ENCODE assay signal across 8 cellular contexts in genomic region chr9:37465249-37466036, GRCh38. TPM values are rescaled to one million over a fixed set of nuclear protein-coding genes. Genes with fewer than 3 reads are reported as not detected.
DNase-seq lines count a peak whose midpoint lies in the region; ATAC-seq and TF ChIP-seq lines count a peak whose summit lies in the region.

ZBTB5 (minus strand) TSS chr9:37465450; CDS start chr9:37442551, 22,899 bp downstream.

- H3K4me3 Mint-ChIP-seq in activated naive CD8-positive, alpha-beta T cell treated with anti-CD3 and anti-CD28 coated beads for 36 hours = peak within 1 kb of the TSS; percentile 97
- peak within 1 kb of the TSS; percentile 90 for H3K4me3 Mint-ChIP-seq in osteocyte (ENCODE audit: unreplicated experiment)

- peak within 1 kb of the TSS; percentile 84 for H3K4me3 ChIP-seq in GM08714 (ENCODE audit: low read length)
- H3K4me3 ChIP-seq in thyroid gland (replicated peaks in 1 of 3) = peak within 1 kb of the TSS; percentile 67 to 97 (median 75)

- peaks cover 12% of the 10 kb centered on the region for H3K36me3 Mint-ChIP-seq in activated naive CD8-positive, alpha-beta T cell treated with anti-CD3 and anti-CD28 coated beads for 36 hours
- peaks cover 7% of the 10 kb centered on the region for H3K36me3 Mint-ChIP-seq in osteocyte (ENCODE audit: unreplicated experiment)

- peak within 1 kb of the TSS; percentile 87 to 98 (median 98) for H3K27ac ChIP-seq in thyroid gland

- TF ChIP-seq POLR2A in thyroid gland (IDR thresholded peaks at IDR 0.05) = peak; percentile 73 to 88

- intact Hi-C loops in head of caudate nucleus (cut with DNase I) (loop anchor here (2.0 kb wide), 1 partner anchor 43 kb away; the partner anchor contains the start of gene GRHPR), thyroid gland (cut with DNase I) (no loop called here)

- H3K27me3 Mint-ChIP-seq in activated naive CD8-positive, alpha-beta T cell treated with anti-CD3 and anti-CD28 coated beads for 36 hours = no peaks in the 10 kb centered on the region
- H3K27me3 Mint-ChIP-seq in osteocyte (ENCODE audit: unreplicated experiment) = no peaks in the 10 kb centered on the region

- H3K9me3 ChIP-seq in thyroid gland = no peaks in the 10 kb centered on the region

- WGBS in thyroid gland, 2 donors = 0 to 1% methylated on average over 28 to 32 of the region's 52 CpGs

- peak; percentile 100 for DNase-seq in NCI-H1105 (lab: John Stamatoyannopoulos, UW)
- DNase-seq in SKM-1 treated with dmso at 0.1 percent for 144 hours (lab: John Stamatoyannopoulos, UW; ENCODE audit: unreplicated experiment) = peak; percentile 98
- peak; percentile 99 for DNase-seq in activated naive CD8-positive, alpha-beta T cell treated with anti-CD3 and anti-CD28 coated beads for 36 hours
- peak; percentile 99 to 100 (median 100) for DNase-seq in head of caudate nucleus
- peak; percentile 100 for DNase-seq in osteocyte (ENCODE audit: extremely low spot score, unreplicated experiment)
- DNase-seq in thyroid gland = peak; percentile 100

- TF ChIP-seq CTCF in osteocyte (IDR thresholded peaks at IDR 0.05) (no peak), thyroid gland (IDR thresholded peaks at IDR 0.05) (no peak)

- H3K9me3 Mint-ChIP-seq in activated naive CD8-positive, alpha-beta T cell treated with anti-CD3 and anti-CD28 coated beads for 36 hours = no peaks in the 10 kb centered on the region
- no peaks in the 10 kb centered on the region for H3K9me3 Mint-ChIP-seq in osteocyte (ENCODE audit: unreplicated experiment)

- H3K27ac Mint-ChIP-seq in activated naive CD8-positive, alpha-beta T cell treated with anti-CD3 and anti-CD28 coated beads for 36 hours = peak within 1 kb of the TSS; percentile 98
- H3K27ac Mint-ChIP-seq in osteocyte (ENCODE audit: unreplicated experiment) = peak within 1 kb of the TSS; percentile 98

- no peaks in the 10 kb centered on the region for H3K36me3 ChIP-seq in thyroid gland

- H3K27me3 ChIP-seq in thyroid gland = no peaks in the 10 kb centered on the region

- ATAC-seq in HG02623 (IDR thresholded peaks at IDR 0.05; ENCODE audit: unreplicated experiment) = peak; percentile 76

- peaks cover 20 to 24% of the 10 kb centered on the region in 2 donors for H3K4me1 ChIP-seq in thyroid gland

- H3K4me1 Mint-ChIP-seq in activated naive CD8-positive, alpha-beta T cell treated with anti-CD3 and anti-CD28 coated beads for 36 hours = peaks cover 32% of the 10 kb centered on the region
- peaks cover 38% of the 10 kb centered on the region for H3K4me1 Mint-ChIP-seq in osteocyte (ENCODE audit: unreplicated experiment)

RNA-seq across cellular contexts. Expression of gene ZBTB5, which starts in this region (rescaled TPM):
- 1 to 10 TPM; 7.0 to 7.6 TPM for total RNA-seq in activated naive CD8-positive, alpha-beta T cell treated with anti-CD3 and anti-CD28 coated beads for 36 hours
- total RNA-seq in osteocyte (16.3 and 17.6 TPM in 2 replicates), thyroid gland (10 to 100 TPM; 19.2 to 26.8 (median 22.3) TPM)

Comparison
In these comparisons a context has a peak if more than half of its experiments do, and no peak if none do; other contexts are left out.
1. Peak in every context shown above with its lines: DNase-seq, ATAC-seq, H3K4me3 ChIP-seq and H3K27ac ChIP-seq.